ENCODE assay signal across 11 cellular contexts in genomic region chr3:143157957-143158548, GRCh38. TPM values are rescaled to one million over a fixed set of nuclear protein-coding genes. Genes with fewer than 3 reads are reported as not detected.
DNase-seq lines count a peak whose midpoint lies in the region; ATAC-seq and TF ChIP-seq lines count a peak whose summit lies in the region.
"Had no signal": no experiment of that assay in that cellular context is flagged by ENCODE, and none has a peak within 500 bp of the region (broad histone marks: within the 10 kb centered on the region; RNA-seq: fewer than 3 reads in every experiment).

No MANE protein-coding gene starts in this region.

- H3K4me1 ChIP-seq in effector memory CD4-positive, alpha-beta T cell (ENCODE audit: control insufficient read depth, insufficient read depth, low read length, poor library complexity, severe bottlenecking), result no peaks in the 10 kb centered on the region

- no peak overlapping the region for H3K4me3 ChIP-seq in effector memory CD4-positive, alpha-beta T cell (ENCODE audit: insufficient read depth, low read depth, low read length, poor library complexity, severe bottlenecking)

- no peaks in the 10 kb centered on the region for H3K9me3 Mint-ChIP-seq in osteocyte (ENCODE audit: unreplicated experiment)
- H3K9me3 Mint-ChIP-seq: IgD-negative memory B cell had no signal

- no peak for TF ChIP-seq CTCF in osteocyte (IDR thresholded peaks at IDR 0.05)

- H3K4me3 Mint-ChIP-seq in osteocyte (ENCODE audit: unreplicated experiment), result no peak overlapping the region
- H3K4me3 Mint-ChIP-seq: IgD-negative memory B cell had no signal

- no peaks in the 10 kb centered on the region for H3K36me3 Mint-ChIP-seq in osteocyte (ENCODE audit: unreplicated experiment)
- H3K36me3 Mint-ChIP-seq: IgD-negative memory B cell had no signal

- peak; percentile 51 for ATAC-seq in GM18870 (IDR thresholded peaks at IDR 0.05; ENCODE audit: unreplicated experiment)
- ATAC-seq in GM21528 (IDR thresholded peaks at IDR 0.05; ENCODE audit: low FRiP score, unreplicated experiment), result peak; percentile 43
- ATAC-seq in HG03175 (IDR thresholded peaks at IDR 0.05; ENCODE audit: unreplicated experiment), result peak; percentile 68
- ATAC-seq in esophagus mucosa, result peak; percentile 48

- DNase-seq in head of caudate nucleus (no peak), GF-D8 (lab: John Stamatoyannopoulos, UW) (no peak), osteocyte (ENCODE audit: extremely low spot score, unreplicated experiment) (no peak)
- DNase-seq in effector memory CD4-positive, alpha-beta T cell, result no peak
- DNase-seq: GDM1, small intestine had no signal

- no peak overlapping the region for H3K27ac ChIP-seq in effector memory CD4-positive, alpha-beta T cell (ENCODE audit: insufficient read depth, low read length, poor library complexity, severe bottlenecking)

- H3K9me3 ChIP-seq in effector memory CD4-positive, alpha-beta T cell (ENCODE audit: control insufficient read depth, low read length), result no peaks in the 10 kb centered on the region

- H3K36me3 ChIP-seq in effector memory CD4-positive, alpha-beta T cell (ENCODE audit: control insufficient read depth, insufficient read depth, low read length), result no peaks in the 10 kb centered on the region

- no peaks in the 10 kb centered on the region for H3K27me3 Mint-ChIP-seq in osteocyte (ENCODE audit: unreplicated experiment)
- H3K27me3 Mint-ChIP-seq: IgD-negative memory B cell had no signal

- intact Hi-C loops in head of caudate nucleus (cut with DNase I), result no loop called here

- peaks cover 14% of the 10 kb centered on the region for H3K4me1 Mint-ChIP-seq in osteocyte (ENCODE audit: unreplicated experiment)

- no peaks in the 10 kb centered on the region for H3K27me3 ChIP-seq in effector memory CD4-positive, alpha-beta T cell (replicated peaks; ENCODE audit: control insufficient read depth, insufficient read depth, low read length, poor library complexity, severe bottlenecking)

- H3K27ac Mint-ChIP-seq in osteocyte (ENCODE audit: unreplicated experiment), result no peak overlapping the region
- H3K27ac Mint-ChIP-seq: IgD-negative memory B cell had no signal

RNA-seq across cellular contexts. Expression of gene CHST2, which starts 38.5 kb away (rescaled TPM):
- 1.5 TPM for total RNA-seq in esophagus mucosa
- total RNA-seq in osteocyte, result 41.6 and 44.5 TPM in 2 replicates

Comparison
In these comparisons a context has a peak if more than half of its experiments do, and no peak if none do; other contexts are left out.
1. RNA of gene CHST2, which starts 38.5 kb away (total RNA-seq): 41.6 to 44.5 TPM in osteocyte; 1.5 TPM in esophagus mucosa (single experiment); every median in the first group is over 10 times any median in the second.
2. Peak in every context shown above with its lines, with median percentiles within 50 percentile points of each other: ATAC-seq.